12 cellular contexts compared by ENCODE assay signal in genomic region chr20:23407770-23408467, GRCh38. TPM values are rescaled to one million over a fixed set of nuclear protein-coding genes. Genes with fewer than 3 reads are reported as not detected.
A peak's percentile ranks its signal among the peaks of the same experiment; 100 is the strongest.
DNase-seq lines count a peak whose midpoint lies in the region; ATAC-seq and TF ChIP-seq lines count a peak whose summit lies in the region.
"Had no signal": no experiment of that assay in that cellular context is flagged by ENCODE, and none has a peak within 500 bp of the region (broad histone marks: within the 10 kb centered on the region; RNA-seq: fewer than 3 reads in every experiment).

No MANE protein-coding gene starts in this region.

- intact Hi-C loops in heart left ventricle (cut with DNase I) (no loop called here), mucosa of descending colon (cut with DNase I, micrococcal nuclease) (no loop called here)

- TF ChIP-seq CTCF in heart left ventricle (IDR thresholded peaks at IDR 0.05) (no peak), mucosa of descending colon (IDR thresholded peaks at IDR 0.05) (no peak)

- no peak overlapping the region for H3K4me3 ChIP-seq in heart left ventricle
- H3K4me3 ChIP-seq in mucosa of descending colon: no peak overlapping the region

- H3K4me3 Mint-ChIP-seq in activated T-cell treated with anti-CD3 and anti-CD28 coated beads, Interleukin-2, amount 50 U/mL, for 24 hours: no peak overlapping the region
- no peak overlapping the region for H3K4me3 Mint-ChIP-seq in stimulated activated memory B cell treated with anti-CD40 and anti-IgM and Interleukin-4, amounts not matched to agents 10 μg/mL and 1 μg/mL and 100 μg/mL, for 72 hours

- peak overlapping the region; percentile 69 for H3K27ac Mint-ChIP-seq in activated T-cell treated with anti-CD3 and anti-CD28 coated beads, Interleukin-2, amount 50 U/mL, for 24 hours
- peak overlapping the region; percentile 57 for H3K27ac Mint-ChIP-seq in stimulated activated memory B cell treated with anti-CD40 and anti-IgM and Interleukin-4, amounts not matched to agents 10 μg/mL and 1 μg/mL and 100 μg/mL, for 72 hours

- peaks cover 0 to 3% (median 0%) of the 10 kb centered on the region in 9 donors for H3K36me3 ChIP-seq in heart left ventricle
- no peaks in the 10 kb centered on the region for H3K36me3 ChIP-seq in mucosa of descending colon (ENCODE audit: low read depth)

- no peaks in the 10 kb centered on the region for H3K9me3 Mint-ChIP-seq in activated T-cell treated with anti-CD3 and anti-CD28 coated beads, Interleukin-2, amount 50 U/mL, for 24 hours
- H3K9me3 Mint-ChIP-seq in stimulated activated memory B cell treated with anti-CD40 and anti-IgM and Interleukin-4, amounts not matched to agents 10 μg/mL and 1 μg/mL and 100 μg/mL, for 72 hours: no peaks in the 10 kb centered on the region

- H3K27me3 ChIP-seq in heart left ventricle: no peaks in the 10 kb centered on the region

- no peak for TF ChIP-seq POLR2A in heart left ventricle (IDR thresholded peaks at IDR 0.05)

- WGBS in heart left ventricle, 4 donors: 75 to 80% (median 79%) methylated on average over 2 of the region's 2 CpGs

- H3K27me3 Mint-ChIP-seq in activated T-cell treated with anti-CD3 and anti-CD28 coated beads, Interleukin-2, amount 50 U/mL, for 24 hours: no peaks in the 10 kb centered on the region
- H3K27me3 Mint-ChIP-seq in stimulated activated memory B cell treated with anti-CD40 and anti-IgM and Interleukin-4, amounts not matched to agents 10 μg/mL and 1 μg/mL and 100 μg/mL, for 72 hours: no peaks in the 10 kb centered on the region

- peak; percentile 68 for ATAC-seq in GM21737 (IDR thresholded peaks at IDR 0.05; ENCODE audit: unreplicated experiment)
- peak; percentile 75 for ATAC-seq in HG03565 (IDR thresholded peaks at IDR 0.05; ENCODE audit: unreplicated experiment)
- ATAC-seq in stimulated activated memory B cell treated with anti-CD40 and anti-IgM and Interleukin-4, amounts not matched to agents 10 μg/mL and 1 μg/mL and 100 μg/mL, for 72 hours: peak; percentile 90
- ATAC-seq in heart left ventricle: no peak
- no peak for ATAC-seq in mucosa of descending colon

- DNase-seq in activated T-cell treated with anti-CD3 and anti-CD28 coated beads, Interleukin-2, amount 50 U/mL, for 24 hours: no peak
- DNase-seq in activated T-cell treated with anti-CD3 and anti-CD28 coated beads for 4 hours: no peak
- no peak for DNase-seq in heart left ventricle
- no peak for DNase-seq in mucosa of descending colon
- DNase-seq in RPMI8226: no peak
- DNase-seq: activated effector memory CD4-positive, alpha-beta T cell treated with Interleukin-2 at 50 U/mL for 16 hours had no signal

- no peaks in the 10 kb centered on the region for H3K9me3 ChIP-seq in heart left ventricle
- H3K9me3 ChIP-seq in mucosa of descending colon: no peaks in the 10 kb centered on the region

- no peak overlapping the region for H3K27ac ChIP-seq in heart left ventricle

- peaks cover 0 to 61% (median 34%) of the 10 kb centered on the region in 12 donors for H3K4me1 ChIP-seq in heart left ventricle
- no peaks in the 10 kb centered on the region for H3K4me1 ChIP-seq in mucosa of descending colon (ENCODE audit: low read depth)

- peaks cover 53% of the 10 kb centered on the region for H3K4me1 Mint-ChIP-seq in activated T-cell treated with anti-CD3 and anti-CD28 coated beads, Interleukin-2, amount 50 U/mL, for 24 hours (ENCODE audit: low read depth)
- H3K4me1 Mint-ChIP-seq in stimulated activated memory B cell treated with anti-CD40 and anti-IgM and Interleukin-4, amounts not matched to agents 10 μg/mL and 1 μg/mL and 100 μg/mL, for 72 hours: peaks cover 35% of the 10 kb centered on the region

- peaks cover 15% of the 10 kb centered on the region for H3K36me3 Mint-ChIP-seq in activated T-cell treated with anti-CD3 and anti-CD28 coated beads, Interleukin-2, amount 50 U/mL, for 24 hours (ENCODE audit: low read depth)
- H3K36me3 Mint-ChIP-seq in stimulated activated memory B cell treated with anti-CD40 and anti-IgM and Interleukin-4, amounts not matched to agents 10 μg/mL and 1 μg/mL and 100 μg/mL, for 72 hours: peaks cover 6% of the 10 kb centered on the region

RNA-seq across cellular contexts. Expression of gene NAPB, which starts 13.4 kb away (rescaled TPM):
- total RNA-seq in heart left ventricle (1 to 10 TPM; 2.8 to 8.4 (median 4.7) TPM), mucosa of descending colon (10 to 100 TPM in 1 of 3 donors, 1 to 10 TPM in 2; 8.2 to 22.8 (median 8.9) TPM)
- polyA plus RNA-seq in heart left ventricle: 1 to 10 TPM; 3.5 to 3.7 TPM

RNA-seq across cellular contexts. Expression of gene CSTL1, which starts 31.6 kb away (rescaled TPM):
- total RNA-seq in heart left ventricle (not detected), mucosa of descending colon (not detected)
- not detected for polyA plus RNA-seq in heart left ventricle
- total RNA-seq: NCI-H460, pulmonary artery endothelial cell had no signal
- polyA plus RNA-seq: keratinocyte had no signal

RNA-seq across cellular contexts. Expression of gene CST11, which starts 44.8 kb away (rescaled TPM):
- total RNA-seq in heart left ventricle: not detected
- not detected for polyA plus RNA-seq in heart left ventricle
- not detected for total RNA-seq in mucosa of descending colon
- total RNA-seq: NCI-H460, pulmonary artery endothelial cell had no signal
- polyA plus RNA-seq: keratinocyte had no signal

RNA-seq across cellular contexts. Expression of gene GZF1, which starts 45.9 kb away (rescaled TPM):
- 10 to 100 TPM; 16.5 to 34.6 (median 27.9) TPM for total RNA-seq in heart left ventricle
- 10 to 100 TPM in 1 of 2 donors, 1 to 10 TPM in 1; 8.6 to 15.2 TPM for polyA plus RNA-seq in heart left ventricle
- 10 to 100 TPM in 1 of 3 donors, 1 to 10 TPM in 2; 5.8 to 16.2 (median 9.3) TPM for total RNA-seq in mucosa of descending colon

RNA-seq across cellular contexts. Expression of gene NXT1, which starts 57.3 kb away (rescaled TPM):
- 10 to 100 TPM in 3 of 9 donors, 1 to 10 TPM in 6; 4.2 to 13.8 (median 9.1) TPM for total RNA-seq in heart left ventricle
- polyA plus RNA-seq in heart left ventricle: 10 to 100 TPM in 1 of 2 donors, 1 to 10 TPM in 1; 5.7 to 20.1 TPM
- total RNA-seq in mucosa of descending colon: 10 to 100 TPM in 2 of 3 donors, 1 to 10 TPM in 1; 9.9 to 12.9 (median 10.6) TPM

Comparison
In these comparisons a context has a peak if more than half of its experiments do, and no peak if none do; other contexts are left out.
1. ATAC-seq: peak in GM21737 (single experiment), HG03565 (single experiment) and stimulated activated memory B cell treated with anti-CD40 and anti-IgM and Interleukin-4, amounts not matched to agents 10 μg/mL and 1 μg/mL and 100 μg/mL, for 72 hours (single experiment); none in heart left ventricle (0 of 4) and mucosa of descending colon (single experiment).